Comparison of ENCODE assay signal across 25 cellular contexts in genomic region chr15:45149060-45149459, GRCh38. TPM values are rescaled to one million over a fixed set of nuclear protein-coding genes. Genes with fewer than 3 reads are reported as not detected.
DNase-seq lines count a peak whose midpoint lies in the region; ATAC-seq and TF ChIP-seq lines count a peak whose summit lies in the region.
"Had no signal": no experiment of that assay in that cellular context is flagged by ENCODE, and none has a peak within 500 bp of the region (broad histone marks: within the 10 kb centered on the region; RNA-seq: fewer than 3 reads in every experiment).

No MANE protein-coding gene starts in this region.

- H3K9me3 ChIP-seq in PC-3 (ENCODE audit: low read length) (no peaks in the 10 kb centered on the region), esophagus squamous epithelium (no peaks in the 10 kb centered on the region), right atrium auricular region (no peaks in the 10 kb centered on the region)
- H3K9me3 ChIP-seq: Peyer's patch, SJSA1 had no signal

- H3K9me2 ChIP-seq in PC-3 (replicated peaks; ENCODE audit: low read length), result no peaks in the 10 kb centered on the region

- H4K20me1 ChIP-seq in PC-3 (ENCODE audit: low read length), result no peaks in the 10 kb centered on the region

- H3K9ac ChIP-seq in PC-3 (ENCODE audit: low read length), result no peak overlapping the region

- H3K27me3 ChIP-seq in PC-3 (ENCODE audit: low read length) (no peaks in the 10 kb centered on the region), esophagus squamous epithelium (peaks cover 0 to under 1% (median 0%) of the 10 kb centered on the region in 4 donors), right atrium auricular region (no peaks in the 10 kb centered on the region)
- H3K27me3 ChIP-seq: Peyer's patch, SJSA1 had no signal

- no peak for DNase-seq in PC-3
- DNase-seq in esophagus squamous epithelium (lab: John Stamatoyannopoulos, UW), result no peak
- DNase-seq in posterior vena cava (ENCODE audit: low spot score), result peak; percentile 49
- DNase-seq in right atrium auricular region (ENCODE audit: low spot score), result no peak
- no peak for DNase-seq in NCI-H2029 treated with DMSO at 0.1 percent for 48 hours (lab: John Stamatoyannopoulos, UW)
- DNase-seq in left colon, result no peak
- DNase-seq: DMS79 treated with DMSO at 0.1 percent for 48 hours, H7, HFFc6, MM.1S, NCI-H1048, NCI-H1417 treated with DMSO at 0.1 percent for 48 hours, NCI-H187 treated with DMSO at 0.1 percent for 48 hours, NCI-H345, NCI-H524, NCI-H82 had no signal

- intact Hi-C loops in PC-3 (cut with micrococcal nuclease) (no loop called here), esophagus squamous epithelium (cut with DNase I) (no loop called here), posterior vena cava (cut with DNase I) (no loop called here), left colon (cut with DNase I, micrococcal nuclease) (no loop called here)

- POLR2A ChIA-PET in PC-3 (lab: Charles Lee; ENCODE audit: unreplicated experiment), result no interaction called here

- H3K4me1 ChIP-seq in PC-3 (ENCODE audit: insufficient read depth, low read length), result peaks cover 18% of the 10 kb centered on the region
- H3K4me1 ChIP-seq in esophagus squamous epithelium, result peaks cover 0 to 52% (median 12%) of the 10 kb centered on the region in 3 donors
- no peaks in the 10 kb centered on the region for H3K4me1 ChIP-seq in right atrium auricular region
- H3K4me1 ChIP-seq: Peyer's patch, SJSA1 had no signal

- H3K79me2 ChIP-seq in PC-3 (ENCODE audit: low read length), result no peaks in the 10 kb centered on the region

- H3K4me3 ChIP-seq in PC-3 (ENCODE audit: low read length) (no peak overlapping the region), esophagus squamous epithelium (no peak overlapping the region), right atrium auricular region (no peak overlapping the region)
- H3K4me3 ChIP-seq: K562, Peyer's patch, SJSA1 had no signal

- TF ChIP-seq CTCF in C4-2B (conservative IDR thresholded peaks at IDR 0.05), result no peak
- no peak for TF ChIP-seq CTCF in PC-3 (conservative IDR thresholded peaks at IDR 0.05; ENCODE audit: low read depth, low read length)
- TF ChIP-seq CTCF in esophagus squamous epithelium (IDR thresholded peaks at IDR 0.05), result no peak
- TF ChIP-seq CTCF in right atrium auricular region (IDR thresholded peaks at IDR 0.05), result no peak

- WGBS in esophagus squamous epithelium, 2 donors, result 42 to 46% methylated on average over 1 of the region's 1 CpG

- H3K27ac ChIP-seq in C4-2B, result 0 out of 2 replicates have a peak overlapping the region, but pooled peaks have one; percentile 1
- H3K27ac ChIP-seq in PC-3 (ENCODE audit: low read length), result no peak overlapping the region
- H3K27ac ChIP-seq in esophagus squamous epithelium, result peak overlapping the region in 3 of 4 donors; percentile 53 to 76 (median 72)
- no peak overlapping the region for H3K27ac ChIP-seq in right atrium auricular region
- H3K27ac ChIP-seq: HL-60, Peyer's patch, SJSA1 had no signal

- H3F3A ChIP-seq in PC-3 (ENCODE audit: low read length, unreplicated experiment), result no peaks in the 10 kb centered on the region

- CTCF ChIA-PET in PC-3 (lab: Charles Lee), result interaction anchor here (0.7 to 1.0 kb wide), 2 partner anchors 31 to 81 kb away, joined by 3 read pairs; no protein-coding TSS in a partner anchor

- 0 out of 2 replicates have a peak overlapping the region, but pooled peaks have one; percentile 7 for H2AFZ ChIP-seq in PC-3 (ENCODE audit: low read length)

- no peak for TF ChIP-seq POLR2A in esophagus squamous epithelium (IDR thresholded peaks at IDR 0.05)

- H3K4me2 ChIP-seq in PC-3 (ENCODE audit: low read length), result peak overlapping the region; percentile 71

- ATAC-seq in PC-3, result no peak
- no peak for ATAC-seq in left colon
- ATAC-seq: HepG2, K562, Right ventricle myocardium inferior had no signal

- H3K36me3 ChIP-seq in PC-3 (ENCODE audit: low read depth, low read length), result no peaks in the 10 kb centered on the region
- H3K36me3 ChIP-seq in esophagus squamous epithelium, result peaks cover 0 to 92% (median 6%) of the 10 kb centered on the region in 3 donors
- no peaks in the 10 kb centered on the region for H3K36me3 ChIP-seq in right atrium auricular region
- H3K36me3 ChIP-seq: Peyer's patch, SJSA1 had no signal

- BruUV-seq in PC-3 (replicated peaks; lab: Mats Ljungman, UMichigan), result no TSS peak

RNA-seq across cellular contexts. Expression of gene DUOX1, which starts 19.3 kb away (rescaled TPM):
- total RNA-seq in PC-3 (2014; rRNA removed), result 0.29 TPM in 1 of 2 replicates, not detected in the other
- 100 to 1,000 TPM in 2 of 4 donors, 10 to 100 TPM in 2; 87.5 to 202 (median 122) TPM for total RNA-seq in esophagus squamous epithelium
- 1 to 10 TPM in 1 of 2 donors, under 1 TPM in 1; 0.62 to 4.4 TPM for total RNA-seq in posterior vena cava
- 1 to 10 TPM; 1.1 to 3.6 TPM for total RNA-seq in right atrium auricular region
- total RNA-seq in left colon, result under 1 TPM; 0.56 to 0.85 TPM
- total RNA-seq: HepG2, SJSA1 had no signal

RNA-seq across cellular contexts. Expression of gene DUOXA1, which starts 19.4 kb away (rescaled TPM):
- 1.3 TPM in 1 of 2 replicates, not detected in the other for total RNA-seq in PC-3 (2014; rRNA removed)
- total RNA-seq in esophagus squamous epithelium, result 100 to 1,000 TPM in 3 of 4 donors, 10 to 100 TPM in 1; 64.0 to 202 (median 134) TPM
- total RNA-seq in posterior vena cava, result 1 to 10 TPM in 1 of 2 donors, under 1 TPM in 1; 0.81 to 5.3 TPM
- total RNA-seq in right atrium auricular region, result 1 to 10 TPM in 1 of 2 donors, under 1 TPM in 1; 0.41 to 2.7 TPM
- total RNA-seq in left colon, result 1 to 10 TPM in 1 of 2 donors, under 1 TPM in 1; 0.67 to 1.6 TPM
- total RNA-seq: H7, HepG2, LHCN-M2, SJSA1 had no signal

RNA-seq across cellular contexts. Expression of gene DUOXA2, which starts 34.9 kb away (rescaled TPM):
- total RNA-seq in PC-3 (2014; rRNA removed) (not detected in 2 replicates), esophagus squamous epithelium (10 to 100 TPM in 2 of 4 donors, 1 to 10 TPM in 1, not detected in 1; 6.3 to 20.6 (median 13.6) TPM), posterior vena cava (not detected), right atrium auricular region (not detected), left colon (1 to 10 TPM; 1.3 to 4.9 TPM)
- total RNA-seq: H7, HepG2, HFFc6, HT-29, K562, LHCN-M2, Right ventricle myocardium inferior, SJSA1 had no signal

RNA-seq across cellular contexts. Expression of gene DUOX2, which starts 35.1 kb away (rescaled TPM):
- total RNA-seq in PC-3 (2014; rRNA removed) (not detected in 2 replicates), esophagus squamous epithelium (10 to 100 TPM in 3 of 4 donors, 1 to 10 TPM in 1; 5.0 to 50.7 (median 22.6) TPM), posterior vena cava (1 to 10 TPM in 1 of 2 donors, under 1 TPM in 1; 0.57 to 2.7 TPM), right atrium auricular region (under 1 TPM; 0.08 to 0.11 TPM), left colon (10 to 100 TPM in 1 of 2 donors, 1 to 10 TPM in 1; 3.9 to 30.4 TPM)
- total RNA-seq: H7, HepG2, HFFc6, LHCN-M2, SJSA1 had no signal

RNA-seq across cellular contexts. Expression of gene SHF, which starts 38.7 kb away (rescaled TPM):
- total RNA-seq in PC-3 (2014; rRNA removed), result 1.2 and 2.2 TPM in 2 replicates
- total RNA-seq in esophagus squamous epithelium, result 10 to 100 TPM in 1 of 4 donors, 1 to 10 TPM in 3; 1.9 to 12.0 (median 5.7) TPM
- total RNA-seq in posterior vena cava, result 1 to 10 TPM; 8.0 to 8.5 TPM
- total RNA-seq in right atrium auricular region, result 10 to 100 TPM in 1 of 2 donors, 1 to 10 TPM in 1; 4.7 to 12.0 TPM
- total RNA-seq in left colon, result 1 to 10 TPM; 5.6 to 8.3 TPM

Comparison
In these comparisons a context has a peak if more than half of its experiments do, and no peak if none do; other contexts are left out.
1. H3K27ac ChIP-seq: peak in C4-2B (single experiment) and esophagus squamous epithelium (3 of 4); none in PC-3 (single experiment) and right atrium auricular region (0 of 2).
2. RNA of gene DUOX1, which starts 19.3 kb away (total RNA-seq): 87.5 to 202 TPM in esophagus squamous epithelium; 0.62 to 4.4 TPM in posterior vena cava, 1.1 to 3.6 TPM in right atrium auricular region, 0.56 to 0.85 TPM in left colon and 0.29 TPM in PC-3; every median in the first group is over 10 times any median in the second.
3. RNA of gene DUOXA1, which starts 19.4 kb away (total RNA-seq): 64.0 to 202 TPM in esophagus squamous epithelium; 0.81 to 5.3 TPM in posterior vena cava, 0.41 to 2.7 TPM in right atrium auricular region, 0.67 to 1.6 TPM in left colon and 1.3 TPM in PC-3; every median in the first group is over 10 times any median in the second.